In the genomic region with DNA sequence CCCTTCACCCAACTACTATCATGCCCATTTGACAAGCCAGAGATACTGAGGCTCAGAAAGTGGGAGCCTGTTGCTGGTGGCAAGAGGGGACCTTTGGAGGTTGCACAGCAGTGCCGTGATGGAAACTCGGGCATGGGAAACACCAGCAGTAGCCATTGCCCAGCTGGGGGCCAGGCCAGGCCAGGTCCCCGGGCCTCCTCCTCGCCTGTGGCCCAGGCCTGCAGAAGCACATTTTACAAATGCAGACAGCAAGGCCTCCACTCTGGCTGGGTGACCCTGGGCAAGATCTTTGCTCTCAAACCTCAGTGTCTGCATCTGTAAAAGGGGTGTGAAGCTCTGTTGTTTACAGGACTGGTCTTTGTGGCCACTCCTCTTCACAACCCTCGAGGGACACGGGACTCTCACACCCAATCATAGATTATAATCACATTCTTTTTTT, we compare ENCODE assay signal across 1 cellular context.
TF ChIP-seq lines count a peak whose summit lies in the region.

No MANE protein-coding gene starts in this region.

TF ChIP-seq in K562, 482 proteins besides CTCF, POLR2A, EP300 and RAD21 (continued from another document):
- TF ChIP-seq, protein P1, sequence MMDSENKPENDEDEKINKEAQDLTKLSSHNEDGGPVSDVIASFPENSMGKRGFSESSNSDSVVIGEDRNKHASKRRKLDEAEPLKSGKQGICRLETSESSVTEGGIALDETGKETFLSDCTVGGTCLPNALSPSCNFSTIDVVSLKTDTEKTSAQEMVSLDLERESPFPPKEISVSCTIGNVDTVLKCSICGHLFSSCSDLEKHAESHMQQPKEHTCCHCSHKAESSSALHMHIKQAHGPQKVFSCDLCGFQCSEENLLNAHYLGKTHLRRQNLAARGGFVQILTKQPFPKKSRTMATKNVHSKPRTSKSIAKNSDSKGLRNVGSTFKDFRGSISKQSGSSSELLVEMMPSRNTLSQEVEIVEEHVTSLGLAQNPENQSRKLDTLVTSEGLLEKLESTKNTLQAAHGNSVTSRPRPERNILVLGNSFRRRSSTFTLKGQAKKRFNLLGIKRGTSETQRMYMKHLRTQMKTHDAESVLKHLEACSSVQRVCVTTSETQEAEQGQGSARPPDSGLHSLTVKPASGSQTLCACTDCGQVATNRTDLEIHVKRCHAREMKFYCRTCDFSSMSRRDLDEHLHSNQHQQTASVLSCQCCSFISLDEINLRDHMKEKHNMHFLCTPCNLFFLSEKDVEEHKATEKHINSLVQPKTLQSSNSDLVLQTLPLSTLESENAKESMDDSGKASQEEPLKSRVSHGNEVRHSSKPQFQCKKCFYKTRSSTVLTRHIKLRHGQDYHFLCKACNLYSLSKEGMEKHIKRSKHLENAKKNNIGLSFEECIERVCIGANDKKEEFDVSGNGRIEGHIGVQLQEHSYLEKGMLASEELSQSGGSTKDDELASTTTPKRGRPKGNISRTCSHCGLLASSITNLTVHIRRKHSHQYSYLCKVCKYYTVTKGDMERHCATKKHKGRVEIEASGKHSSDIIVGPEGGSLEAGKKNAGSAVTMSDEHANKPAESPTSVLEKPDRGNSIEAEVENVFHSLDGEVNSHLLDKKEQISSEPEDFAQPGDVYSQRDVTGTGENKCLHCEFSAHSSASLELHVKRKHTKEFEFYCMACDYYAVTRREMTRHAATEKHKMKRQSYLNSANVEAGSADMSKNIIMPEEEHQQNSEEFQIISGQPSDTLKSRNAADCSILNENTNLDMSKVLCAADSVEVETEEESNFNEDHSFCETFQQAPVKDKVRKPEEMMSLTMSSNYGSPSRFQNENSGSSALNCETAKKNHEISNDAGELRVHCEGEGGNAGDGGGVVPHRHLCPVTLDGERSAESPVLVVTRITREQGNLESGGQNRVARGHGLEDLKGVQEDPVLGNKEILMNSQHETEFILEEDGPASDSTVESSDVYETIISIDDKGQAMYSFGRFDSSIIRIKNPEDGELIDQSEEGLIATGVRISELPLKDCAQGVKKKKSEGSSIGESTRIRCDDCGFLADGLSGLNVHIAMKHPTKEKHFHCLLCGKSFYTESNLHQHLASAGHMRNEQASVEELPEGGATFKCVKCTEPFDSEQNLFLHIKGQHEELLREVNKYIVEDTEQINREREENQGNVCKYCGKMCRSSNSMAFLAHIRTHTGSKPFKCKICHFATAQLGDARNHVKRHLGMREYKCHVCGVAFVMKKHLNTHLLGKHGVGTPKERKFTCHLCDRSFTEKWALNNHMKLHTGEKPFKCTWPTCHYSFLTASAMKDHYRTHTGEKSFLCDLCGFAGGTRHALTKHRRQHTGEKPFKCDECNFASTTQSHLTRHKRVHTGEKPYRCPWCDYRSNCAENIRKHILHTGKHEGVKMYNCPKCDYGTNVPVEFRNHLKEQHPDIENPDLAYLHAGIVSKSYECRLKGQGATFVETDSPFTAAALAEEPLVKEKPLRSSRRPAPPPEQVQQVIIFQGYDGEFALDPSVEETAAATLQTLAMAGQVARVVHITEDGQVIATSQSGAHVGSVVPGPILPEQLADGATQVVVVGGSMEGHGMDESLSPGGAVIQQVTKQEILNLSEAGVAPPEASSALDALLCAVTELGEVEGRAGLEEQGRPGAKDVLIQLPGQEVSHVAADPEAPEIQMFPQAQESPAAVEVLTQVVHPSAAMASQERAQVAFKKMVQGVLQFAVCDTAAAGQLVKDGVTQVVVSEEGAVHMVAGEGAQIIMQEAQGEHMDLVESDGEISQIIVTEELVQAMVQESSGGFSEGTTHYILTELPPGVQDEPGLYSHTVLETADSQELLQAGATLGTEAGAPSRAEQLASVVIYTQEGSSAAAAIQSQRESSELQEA (IDR thresholded peaks at IDR 0.05; ENCODE audit: low read depth) = no peak
TF ChIP-seq in K562: peak in this region for 12.
